Comparison of ENCODE assay signal across 8 cellular contexts in the genomic region with DNA sequence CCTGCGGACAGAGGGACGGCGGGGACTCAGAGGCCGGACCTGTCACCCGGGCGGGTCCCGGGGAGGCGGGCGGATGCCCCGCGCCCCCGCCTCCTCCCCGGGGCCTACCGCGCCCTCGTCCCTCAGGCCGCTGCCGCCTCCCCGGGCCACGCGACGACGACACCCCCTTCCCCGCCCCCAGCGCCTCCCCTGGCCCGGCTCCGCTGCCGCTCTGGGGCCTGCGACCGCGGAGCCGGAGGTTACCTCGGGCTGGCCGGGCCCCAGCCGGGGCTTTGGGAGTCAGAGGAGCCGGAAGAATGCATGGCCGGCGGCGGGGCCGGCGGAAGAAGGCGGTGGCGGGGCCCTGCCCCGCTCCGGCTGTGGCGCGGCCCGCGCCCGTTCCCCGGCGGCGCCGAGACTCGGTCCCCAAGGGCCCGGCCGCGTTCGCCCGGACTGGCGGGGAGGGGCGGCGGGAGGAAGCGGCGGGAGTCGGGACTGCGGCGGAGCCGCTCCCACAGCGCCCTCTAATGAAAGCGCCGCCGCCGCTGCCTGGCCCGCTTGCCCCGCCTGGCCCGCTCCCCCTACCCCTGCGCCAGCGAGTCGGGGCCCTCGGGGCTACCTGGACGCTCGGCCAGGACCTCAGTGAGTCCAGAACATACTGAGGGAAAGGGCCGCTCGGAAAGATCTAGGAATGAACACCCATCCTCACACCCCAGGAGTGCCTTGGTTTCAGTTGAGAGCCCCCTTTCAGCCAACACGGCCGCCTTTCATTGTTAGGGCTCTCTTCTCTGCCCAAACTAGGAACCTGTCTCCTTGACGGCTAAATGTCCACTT. TPM values are rescaled to one million over a fixed set of nuclear protein-coding genes. Genes with fewer than 3 reads are reported as not detected.
DNase-seq lines count a peak whose midpoint lies in the region; ATAC-seq and TF ChIP-seq lines count a peak whose summit lies in the region.

A gene with protein sequence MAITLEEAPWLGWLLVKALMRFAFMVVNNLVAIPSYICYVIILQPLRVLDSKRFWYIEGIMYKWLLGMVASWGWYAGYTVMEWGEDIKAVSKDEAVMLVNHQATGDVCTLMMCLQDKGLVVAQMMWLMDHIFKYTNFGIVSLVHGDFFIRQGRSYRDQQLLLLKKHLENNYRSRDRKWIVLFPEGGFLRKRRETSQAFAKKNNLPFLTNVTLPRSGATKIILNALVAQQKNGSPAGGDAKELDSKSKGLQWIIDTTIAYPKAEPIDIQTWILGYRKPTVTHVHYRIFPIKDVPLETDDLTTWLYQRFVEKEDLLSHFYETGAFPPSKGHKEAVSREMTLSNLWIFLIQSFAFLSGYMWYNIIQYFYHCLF (minus strand): TSS at position 434 of the 813 bp plus-strand sequence. CDS start 1,467 bp downstream, outside the sequence.

- POLR2A ChIA-PET in naive thymus-derived CD8-positive, alpha-beta T cell (lab: Charles Lee), result interaction anchor here (0.8 to 1.6 kb wide), 2 partner anchors 11 to 150 kb away, joined by 3 to 4 read pairs; no protein-coding TSS in a partner anchor

- BruUV-seq in Calu3 (replicated peaks; lab: Mats Ljungman, UMichigan), result no TSS peak

- intact Hi-C loops in Calu3 (cut with micrococcal nuclease; ENCODE audit: unreplicated experiment), result loop anchor here (2.0 kb wide), 1 partner anchor 132 kb away; no protein-coding TSS in a partner anchor

- peaks cover 17% of the 10 kb centered on the region for H3K4me1 Mint-ChIP-seq in Calu3 (ENCODE audit: low read depth, unreplicated experiment)
- peaks cover 23 to 69% (median 64%) of the 10 kb centered on the region in 4 donors for H3K4me1 Mint-ChIP-seq in naive thymus-derived CD8-positive, alpha-beta T cell

- H4K20me1 ChIP-seq in fibroblast of lung (ENCODE audit: control insufficient read depth, extremely low read depth, insufficient read depth, low read length), result no peaks in the 10 kb centered on the region

- peak; percentile 49 for ATAC-seq in GM19468 (IDR thresholded peaks at IDR 0.05; ENCODE audit: extremely low read depth, unreplicated experiment)
- ATAC-seq in naive thymus-derived CD8-positive, alpha-beta T cell, result peak; percentile 80 to 84

- H3K79me2 ChIP-seq in fibroblast of lung (ENCODE audit: control insufficient read depth, insufficient read depth, low read length), result peaks cover 2% of the 10 kb centered on the region

- peaks cover 28% of the 10 kb centered on the region for H3K36me3 Mint-ChIP-seq in Calu3 (ENCODE audit: insufficient read depth, unreplicated experiment)
- peaks cover 0 to 5% (median 0%) of the 10 kb centered on the region in 3 donors for H3K36me3 Mint-ChIP-seq in naive thymus-derived CD8-positive, alpha-beta T cell

- DNase-seq in Calu3 (peak; percentile 90), HT1080 (ENCODE audit: low read depth) (peak; percentile 54), RPMI7951 (ENCODE audit: low read depth) (peak; percentile 62), fibroblast of lung (ENCODE audit: low read depth in 2 of 2) (peak; percentile 56 to 65)
- peak; percentile 53 to 57 for DNase-seq in activated T-helper 1 cell treated with anti-CD3 and anti-CD28 coated beads, Interleukin-2, amount 50 U/mL, for 16 hours (ENCODE audit: low read depth in 1 of 2, low spot score in 1 of 2)
- peak; percentile 44 to 76 (median 63) for DNase-seq in naive thymus-derived CD8-positive, alpha-beta T cell
- peak; percentile 73 for DNase-seq in stimulated activated naive CD4-positive, alpha-beta T cell treated with Interleukin-2 at 50 U/mL for 16 hours (lab: John Stamatoyannopoulos, UW)

- no peaks in the 10 kb centered on the region for H3K9me3 ChIP-seq in fibroblast of lung (ENCODE audit: control insufficient read depth, insufficient read depth, low read depth, low read length)

- H3K36me3 ChIP-seq in fibroblast of lung (ENCODE audit: control insufficient read depth, insufficient read depth, low read length), result no peaks in the 10 kb centered on the region

- no peaks in the 10 kb centered on the region for H3K4me1 ChIP-seq in fibroblast of lung (ENCODE audit: control insufficient read depth, extremely low read depth, insufficient read depth, low read length)

- peak within 1 kb of the TSS; percentile 96 for H2AFZ ChIP-seq in fibroblast of lung (ENCODE audit: low read length)

- peak within 1 kb of the TSS; percentile 86 for H3K4me2 ChIP-seq in fibroblast of lung (ENCODE audit: extremely low read depth, insufficient read depth, low read length)

- peak within 1 kb of the TSS; percentile 50 for H3K27ac ChIP-seq in fibroblast of lung (ENCODE audit: insufficient read depth, low read length)

- peak within 1 kb of the TSS; percentile 79 for H3K4me3 Mint-ChIP-seq in Calu3 (ENCODE audit: low read depth, unreplicated experiment)
- H3K4me3 Mint-ChIP-seq in naive thymus-derived CD8-positive, alpha-beta T cell, result peak within 1 kb of the TSS; percentile 86 to 94 (median 92)

- H3K27me3 ChIP-seq in fibroblast of lung (ENCODE audit: control insufficient read depth, insufficient read depth, low read length), result no peaks in the 10 kb centered on the region

- H3K27ac Mint-ChIP-seq in Calu3 (ENCODE audit: unreplicated experiment), result peak within 1 kb of the TSS; percentile 65
- H3K27ac Mint-ChIP-seq in naive thymus-derived CD8-positive, alpha-beta T cell, result peak within 1 kb of the TSS; percentile 84 to 93 (median 90)

- CTCF ChIA-PET in Calu3 (lab: Charles Lee), result interaction anchor here (0.6 kb wide), 1 partner anchor 140 kb away, joined by 3 read pairs; no protein-coding TSS in a partner anchor

- no peaks in the 10 kb centered on the region for H3K27me3 Mint-ChIP-seq in Calu3 (ENCODE audit: unreplicated experiment)
- H3K27me3 Mint-ChIP-seq in naive thymus-derived CD8-positive, alpha-beta T cell, result no peaks in the 10 kb centered on the region

- H3K9ac ChIP-seq in fibroblast of lung (ENCODE audit: insufficient read depth, low read length), result peak within 1 kb of the TSS; percentile 69

- H3K4me3 ChIP-seq in fibroblast of lung (replicated peaks in 1 of 4; ENCODE audit: control extremely low read depth in 1 of 4, insufficient read depth in 1 of 4, low read depth in 3 of 4, low read length in 4 of 4), result peak within 1 kb of the TSS; percentile 58 to 87 (median 73)

- no peaks in the 10 kb centered on the region for H3K9me3 Mint-ChIP-seq in Calu3 (ENCODE audit: low read depth, unreplicated experiment)
- H3K9me3 Mint-ChIP-seq in naive thymus-derived CD8-positive, alpha-beta T cell, result no peaks in the 10 kb centered on the region

- TF ChIP-seq CTCF in Calu3 (IDR thresholded peaks at IDR 0.05; ENCODE audit: unreplicated experiment) (peak; percentile 70), fibroblast of lung (conservative IDR thresholded peaks at IDR 0.05 in 1 of 2, IDR thresholded peaks at IDR 0.05 in 1 of 2; ENCODE audit: low read depth in 1 of 2, low read length in 2 of 2) (peak in 1 of 2 donors; percentile 39)

RNA-seq across cellular contexts. Expression of the gene that starts here (rescaled TPM):
- total RNA-seq in Calu3 (2022), result 50.6 and 67.7 TPM in 2 replicates
- total RNA-seq in HT1080 (2014; rRNA removed; shearing (Covaris generic)), result 35.3 and 46.5 TPM in 2 replicates
- polyA plus RNA-seq in HT1080 (2015; cell fraction: cytosol; rRNA removed), result 24.2 and 32.9 TPM in 2 replicates
- polyA plus RNA-seq in HT1080 (2015; cell fraction: nucleus; rRNA removed), result 14.0 and 15.8 TPM in 2 replicates
- total RNA-seq in RPMI7951 (2014; rRNA removed; shearing (Covaris generic)), result 29.0 TPM in 2 replicates
- total RNA-seq in fibroblast of lung, result 34.7 and 39.3 TPM in 2 replicates
- polyA plus RNA-seq in fibroblast of lung, result 15.3 and 20.7 TPM in 2 replicates
- polyA plus RNA-seq in fibroblast of lung (2012), result 11.6 and 14.6 TPM in 2 replicates
- 4.6 and 5.7 TPM in 2 replicates for polyA minus RNA-seq in fibroblast of lung (ENCODE audit: low replicate concordance)
- 10 to 100 TPM; 15.7 to 21.0 TPM for total RNA-seq in naive thymus-derived CD8-positive, alpha-beta T cell
- 10 to 100 TPM in 1 of 3 donors, 1 to 10 TPM in 2; 6.1 to 16.2 (median 8.6) TPM for polyA plus RNA-seq in naive thymus-derived CD8-positive, alpha-beta T cell

Comparison
In these comparisons a context has a peak if more than half of its experiments do, and no peak if none do; other contexts are left out.
1. Peak in every context shown above with its lines: DNase-seq, ATAC-seq, H3K4me3 ChIP-seq and H3K27ac ChIP-seq.